In genomic region chr2:26843041-26843440, GRCh38 we compare ENCODE assay signal across 30 cellular contexts. TPM values are rescaled to one million over a fixed set of nuclear protein-coding genes. Genes with fewer than 3 reads are reported as not detected.
"Had no signal": no experiment of that assay in that cellular context is flagged by ENCODE, and none has a peak within 500 bp of the region (broad histone marks: within the 10 kb centered on the region; RNA-seq: fewer than 3 reads in every experiment).

No MANE protein-coding gene starts in this region.

- H3K9ac ChIP-seq: KMS-11 had no signal

- H3K4me2 ChIP-seq: KMS-11 had no signal

- FAIRE-seq: bronchial epithelial cell, TTC549 had no signal

- H3K4me3 ChIP-seq: adrenal gland, SJCRH30, SK-N-MC had no signal

- DNase-seq: activated CD4-positive, alpha-beta T cell treated with anti-CD3 and anti-CD28 coated beads, Interleukin-2, amount 10 ng/mL, durations not matched to agents 24 days and 14 days; activated CD4-positive, alpha-beta T cell treated with anti-CD3 and anti-CD28 coated beads, Interleukin-2, amount 50 U/mL, for 4 hours; activated CD8-positive, alpha-beta memory T cell treated with anti-CD3 and anti-CD28 coated beads, Interleukin-2, amount 50 U/mL, for 4 hours; activated gamma-delta T cell treated with Interleukin-2 at 50 U/mL for 16 hours; activated naive CD4-positive, alpha-beta T cell treated with anti-CD3 and anti-CD28 coated beads for 36 hours; activated T-cell treated with anti-CD3 and anti-CD28 coated beads for 4 hours; activated T-cell treated with anti-CD3 and anti-CD28 coated beads, Interleukin-2, amount 50 U/mL, for 4 hours; adrenal gland; central memory CD4-positive, alpha-beta T cell; MM.1S; NCI-H1092 treated with DMSO at 0.1 percent for 48 hours; NCI-H1417; NCI-H146; NCI-H187; NCI-H2081; NCI-H2171 treated with DMSO at 0.1 percent for 48 hours; NCI-H2227 treated with DMSO at 0.1 percent for 48 hours; NCI-H446; NCI-H510A treated with DMSO at 0.1 percent for 48 hours; NCI-H69; SHP77; SJCRH30 had no signal

- ATAC-seq: activated naive CD4-positive, alpha-beta T cell treated with anti-CD3 and anti-CD28 coated beads, Interleukin-2, amount 50 U/mL, for 72 hours; activated T-cell treated with anti-CD3 and anti-CD28 coated beads, Interleukin-2, amount 50 U/mL, for 4 hours; Panc1 had no signal

- H3K27ac ChIP-seq: adrenal gland, KMS-11, SJCRH30, SK-N-MC had no signal

- H3K9me3 ChIP-seq: adrenal gland, SJCRH30 had no signal

- H3K4me1 ChIP-seq: SJCRH30 had no signal

- H3K36me3 ChIP-seq: adrenal gland, SJCRH30 had no signal

RNA-seq across cellular contexts. Expression of gene DPYSL5, which starts 4.9 kb away (rescaled TPM):
- total RNA-seq: activated CD4-positive, alpha-beta T cell treated with anti-CD3 and anti-CD28 coated beads, Interleukin-2, amount 10 ng/mL, durations not matched to agents 24 days and 14 days; activated naive CD4-positive, alpha-beta T cell treated with anti-CD3 and anti-CD28 coated beads, Interleukin-2, amount 50 U/mL, for 72 hours; activated T-cell treated with anti-CD3 and anti-CD28 coated beads, Interleukin-2, amount 50 U/mL, for 4 hours; bronchial epithelial cell; LHCN-M2; RPMI7951 had no signal

RNA-seq across cellular contexts. Expression of gene CENPA, which starts 57.2 kb away (rescaled TPM):
- total RNA-seq: bronchial epithelial cell had no signal
